In the genomic region with DNA sequence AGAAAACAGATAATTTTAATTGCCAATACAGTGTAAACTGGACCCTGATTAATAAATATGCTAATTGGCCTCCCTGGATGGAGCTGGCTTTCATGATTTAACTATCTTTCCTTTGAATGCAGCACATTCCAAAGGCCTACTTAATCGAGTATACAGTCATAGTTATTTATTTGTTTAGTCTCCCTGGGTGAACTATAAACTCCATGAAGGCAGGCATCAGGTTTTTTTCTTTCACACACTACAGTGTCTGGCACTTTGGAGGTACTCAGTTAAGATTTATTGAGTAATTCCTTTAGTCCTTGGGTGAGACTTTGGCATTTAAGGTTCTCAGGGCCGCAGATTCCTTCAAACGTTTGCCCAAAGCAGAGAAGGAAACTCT, we compare ENCODE assay signal across 13 cellular contexts. TPM values are rescaled to one million over a fixed set of nuclear protein-coding genes. Genes with fewer than 3 reads are reported as not detected.
DNase-seq lines count a peak whose midpoint lies in the region; ATAC-seq and TF ChIP-seq lines count a peak whose summit lies in the region.
"Had no signal": no experiment of that assay in that cellular context is flagged by ENCODE, and none has a peak within 500 bp of the region (broad histone marks: within the 10 kb centered on the region; RNA-seq: fewer than 3 reads in every experiment).

No MANE protein-coding gene starts in this region.

- H3K36me3 ChIP-seq in RWPE2 (ENCODE audit: low read depth) (peaks cover 15% of the 10 kb centered on the region), duodenal mucosa (ENCODE audit: control insufficient read depth in 1 of 2, insufficient read depth in 2 of 2, low read length in 2 of 2) (no peaks in the 10 kb centered on the region), muscle layer of duodenum (ENCODE audit: control insufficient read depth in 1 of 2, insufficient read depth in 2 of 2, low read length in 2 of 2) (no peaks in the 10 kb centered on the region), thyroid gland (no peaks in the 10 kb centered on the region)

- H3K27ac ChIP-seq in RWPE2 (ENCODE audit: poor library complexity, severe bottlenecking) (peak overlapping the region; percentile 98), duodenal mucosa (ENCODE audit: low read depth, low read length) (peak overlapping the region; percentile 59), muscle layer of duodenum (ENCODE audit: low read length) (peak overlapping the region; percentile 92), thyroid gland (peak overlapping the region; percentile 85 to 93 (median 88))

- intact Hi-C loops in thyroid gland (cut with DNase I) = no loop called here

- no peak overlapping the region for H3K4me3 ChIP-seq in RWPE2 (ENCODE audit: severe bottlenecking)
- no peak overlapping the region for H3K4me3 ChIP-seq in duodenal mucosa (ENCODE audit: low read depth in 1 of 2, low read length in 2 of 2)
- peak overlapping the region in 1 of 2 donors; percentile 41 for H3K4me3 ChIP-seq in muscle layer of duodenum (ENCODE audit: low read depth in 1 of 2, low read length in 2 of 2)
- no peak overlapping the region for H3K4me3 ChIP-seq in thyroid gland (replicated peaks in 1 of 3)

- H3K27me3 ChIP-seq in RWPE2 (ENCODE audit: insufficient read depth, poor library complexity, severe bottlenecking) = no peaks in the 10 kb centered on the region
- no peaks in the 10 kb centered on the region for H3K27me3 ChIP-seq in duodenal mucosa (ENCODE audit: control insufficient read depth in 1 of 2, insufficient read depth in 2 of 2, low read length in 2 of 2)
- no peaks in the 10 kb centered on the region for H3K27me3 ChIP-seq in muscle layer of duodenum (ENCODE audit: low read depth, low read length)
- no peaks in the 10 kb centered on the region for H3K27me3 ChIP-seq in thyroid gland

- DNase-seq in RWPE2 (ENCODE audit: low spot score) (no peak), thyroid gland (no peak), retina (no peak), dermis blood vessel endothelial cell (no peak), NCI-H146 (lab: John Stamatoyannopoulos, UW) (no peak)
- DNase-seq: activated CD4-positive, alpha-beta T cell treated with anti-CD3 and anti-CD28 coated beads for 4 hours; CD4-positive, alpha-beta T cell; MV-4-11; NCI-H69; stimulated activated CD4-positive, alpha-beta T cell treated with anti-CD3 and anti-CD28 coated beads, Interleukin-12 subunit alpha, Interleukin-12 subunit beta, amount 100 ng/mL, for 4 hours had no signal

- no peak overlapping the region for H3K9ac ChIP-seq in duodenal mucosa (ENCODE audit: low read depth in 1 of 2, low read length in 2 of 2)

- ATAC-seq in RWPE2 (ENCODE audit: low read depth) (no peak), HG02798 (IDR thresholded peaks at IDR 0.05; ENCODE audit: poor library complexity, unreplicated experiment) (no peak)

- 37 to 59% methylated on average over 3 of the region's 3 CpGs for WGBS in thyroid gland, 2 donors

- H3K9me3 ChIP-seq in RWPE2 (ENCODE audit: severe bottlenecking) (no peaks in the 10 kb centered on the region), duodenal mucosa (ENCODE audit: control insufficient read depth in 1 of 2, low read length in 2 of 2) (no peaks in the 10 kb centered on the region), muscle layer of duodenum (ENCODE audit: control insufficient read depth in 1 of 2, low read length in 2 of 2) (no peaks in the 10 kb centered on the region), thyroid gland (no peaks in the 10 kb centered on the region)

- TF ChIP-seq CTCF in RWPE2 (IDR thresholded peaks at IDR 0.05; ENCODE audit: poor library complexity, severe bottlenecking) = no peak
- no peak for TF ChIP-seq CTCF in thyroid gland (IDR thresholded peaks at IDR 0.05)

- peaks cover 41% of the 10 kb centered on the region for H3K4me1 ChIP-seq in RWPE2 (ENCODE audit: insufficient read depth, poor library complexity, severe bottlenecking)
- peaks cover 10 to 13% of the 10 kb centered on the region in 2 donors for H3K4me1 ChIP-seq in duodenal mucosa (ENCODE audit: control insufficient read depth in 1 of 2, insufficient read depth in 2 of 2, low read length in 2 of 2)
- peaks cover 13 to 14% of the 10 kb centered on the region in 2 donors for H3K4me1 ChIP-seq in muscle layer of duodenum (ENCODE audit: control insufficient read depth in 1 of 2, insufficient read depth in 2 of 2, low read length in 2 of 2)
- peaks cover 34 to 45% of the 10 kb centered on the region in 2 donors for H3K4me1 ChIP-seq in thyroid gland

- TF ChIP-seq POLR2A in thyroid gland (IDR thresholded peaks at IDR 0.05) = no peak

RNA-seq across cellular contexts. Expression of gene RUSC2, which starts 20.4 kb away (rescaled TPM):
- 10 to 100 TPM; 15.2 to 28.2 (median 26.4) TPM for total RNA-seq in thyroid gland
- total RNA-seq in dermis blood vessel endothelial cell = 15.8 and 24.5 TPM in 2 replicates
